1 cellular context compared by ENCODE assay signal in genomic region chr1:1013922-1014617, GRCh38.
TF ChIP-seq lines count a peak whose summit lies in the region.

No MANE protein-coding gene starts in this region.

TF ChIP-seq in IMR-90, 13 proteins besides CTCF, POLR2A, EP300 and RAD21 (continued from another document):
- TF ChIP-seq SMC3 (IDR thresholded peaks at IDR 0.05; ENCODE audit: low read depth, low read length): no peak
- TF ChIP-seq BHLHE40 (IDR thresholded peaks at IDR 0.05; ENCODE audit: low read depth, low read length): no peak
- TF ChIP-seq MAZ (IDR thresholded peaks at IDR 0.05; ENCODE audit: borderline replicate concordance, low read depth, low read length): no peak
- TF ChIP-seq ELK1 (IDR thresholded peaks at IDR 0.05; ENCODE audit: borderline replicate concordance, low read depth, low read length): no peak
- TF ChIP-seq MXI1 (IDR thresholded peaks at IDR 0.05; ENCODE audit: borderline replicate concordance, low read depth, low read length): no peak
- no peak for TF ChIP-seq RFX5 (IDR thresholded peaks at IDR 0.05; ENCODE audit: low read depth, low read length)
